Comparison of ENCODE assay signal across 8 cellular contexts in the genomic region with DNA sequence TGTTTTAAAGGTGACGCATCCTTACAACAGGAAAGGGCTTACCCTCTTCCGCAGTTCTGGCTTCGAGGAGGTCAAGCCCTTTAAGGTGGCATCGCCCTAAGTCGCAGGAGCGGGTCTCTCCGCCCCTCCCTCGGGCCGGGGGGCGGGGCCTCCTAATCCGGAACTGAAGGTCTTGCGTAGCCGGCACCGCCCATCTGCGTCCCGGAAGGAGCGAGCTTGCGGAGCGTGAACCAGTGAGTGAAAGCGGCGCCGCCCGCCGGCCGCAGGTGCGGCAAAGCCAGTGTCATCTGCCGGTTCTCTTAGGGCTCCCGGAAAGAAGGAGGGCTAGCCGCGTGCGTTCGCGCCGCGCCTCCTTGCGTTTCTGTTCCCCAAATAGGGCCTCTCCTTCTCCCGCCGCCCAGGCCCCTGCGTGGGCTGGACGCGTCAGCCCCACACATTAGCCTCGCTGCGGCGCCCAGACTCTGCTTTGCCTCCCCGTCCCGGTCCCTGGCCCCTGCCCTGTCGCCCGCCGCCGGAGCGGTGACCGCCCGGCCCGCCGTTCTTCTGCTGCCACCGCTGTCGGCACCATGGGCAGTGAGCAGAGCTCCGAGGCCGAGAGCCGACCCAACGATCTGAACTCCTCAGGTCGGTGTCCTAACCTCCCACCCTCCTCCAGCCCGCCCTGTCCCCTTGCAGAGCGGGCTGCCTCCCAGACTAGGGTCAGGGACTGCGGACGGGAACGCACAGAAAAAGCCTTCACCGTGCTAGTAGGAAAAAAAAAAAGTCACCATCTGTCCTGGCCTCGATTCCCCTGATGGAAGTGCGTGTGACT. TPM values are rescaled to one million over a fixed set of nuclear protein-coding genes. Genes with fewer than 3 reads are reported as not detected.
DNase-seq lines count a peak whose midpoint lies in the region; ATAC-seq and TF ChIP-seq lines count a peak whose summit lies in the region.

Gene BORCS5, plus strand, starts transcription at position 193 of the 811 bp plus-strand sequence. Its CDS starts 374 bp downstream, at position 567.

- H3K36me3 Mint-ChIP-seq in activated B cell treated with CpG ODN at 0.5 μM for 24 hours (ENCODE audit: low read depth) (peaks cover 17% of the 10 kb centered on the region), immature natural killer cell (peaks cover 0 to 9% (median 0%) of the 10 kb centered on the region in 3 donors)

- TF ChIP-seq CTCF in AG09319 (IDR thresholded peaks at IDR 0.05; ENCODE audit: low read depth, low read length) (peak; percentile 32), activated B cell treated with CpG ODN at 0.5 μM for 24 hours (IDR thresholded peaks at IDR 0.05) (no peak)

- H3K4me1 Mint-ChIP-seq in activated B cell treated with CpG ODN at 0.5 μM for 24 hours = peaks cover 38% of the 10 kb centered on the region
- H3K4me1 Mint-ChIP-seq in immature natural killer cell = peaks cover 36 to 45% of the 10 kb centered on the region in 2 donors

- no peaks in the 10 kb centered on the region for H3K27me3 Mint-ChIP-seq in activated B cell treated with CpG ODN at 0.5 μM for 24 hours
- peaks cover 6 to 11% (median 7%) of the 10 kb centered on the region in 3 donors for H3K27me3 Mint-ChIP-seq in immature natural killer cell (ENCODE audit: low read depth in 3 of 3)

- DNase-seq in AG09319 (ENCODE audit: extremely low read depth, low read depth) = peak; percentile 77
- DNase-seq in NCI-H226 = peak; percentile 90
- peak; percentile 99 for DNase-seq in activated B cell treated with CpG ODN at 0.5 μM for 24 hours
- peak; percentile 48 to 99 (median 93) for DNase-seq in caudate nucleus (lab: John Stamatoyannopoulos, UW)
- peak; percentile 98 to 99 (median 99) for DNase-seq in immature natural killer cell
- peak; percentile 76 for DNase-seq in smooth muscle cell of the brain vasculature (ENCODE audit: low read depth, low spot score)

- H3K4me3 Mint-ChIP-seq in activated B cell treated with CpG ODN at 0.5 μM for 24 hours (peak within 1 kb of the TSS; percentile 92), immature natural killer cell (peak within 1 kb of the TSS; percentile 89 to 99 (median 92))

- POLR2A ChIA-PET in activated B cell treated with CpG ODN at 0.5 μM for 24 hours (lab: Charles Lee) = interaction anchor here (0.6 to 3.2 kb wide), 36 partner anchors 7 to 1186 kb away, joined by 3 to 339 read pairs (median 4); partner anchors contain the start of genes CDKN1B, CREBL2, DDX47 and DUSP16

- ATAC-seq in HG03196 (IDR thresholded peaks at IDR 0.05; ENCODE audit: unreplicated experiment) (peak; percentile 90), activated B cell treated with CpG ODN at 0.5 μM for 24 hours (ENCODE audit: low read depth) (peak; percentile 90)

- intact Hi-C loops in activated B cell treated with CpG ODN at 0.5 μM for 24 hours (cut with micrococcal nuclease) = loop anchor here (1.0 to 10.0 kb wide), 16 partner anchors 19 to 1995 kb away; partner anchors contain the start of genes APOLD1, CDKN1B, CREBL2 and ETV6

- H3K27ac Mint-ChIP-seq in activated B cell treated with CpG ODN at 0.5 μM for 24 hours (peak within 1 kb of the TSS; percentile 98), immature natural killer cell (peak within 1 kb of the TSS; percentile 95 to 100 (median 98))

- in situ Hi-C loops in GM18951 (cut with MboI; ENCODE audit: low sequenced_read_pairs, unreplicated experiment) = no loop called here

- TF ChIP-seq POLR2A in GM18951 (IDR thresholded peaks at IDR 0.05; ENCODE audit: extremely low read depth, insufficient read depth, insufficient read length) = peak; percentile 98

- CTCF ChIA-PET in activated B cell treated with CpG ODN at 0.5 μM for 24 hours (lab: Charles Lee) = interaction anchor here (0.7 to 3.5 kb wide), 8 partner anchors 12 to 384 kb away, joined by 3 to 19 read pairs (median 4); no protein-coding TSS in a partner anchor

- no peaks in the 10 kb centered on the region for H3K9me3 Mint-ChIP-seq in activated B cell treated with CpG ODN at 0.5 μM for 24 hours
- no peaks in the 10 kb centered on the region for H3K9me3 Mint-ChIP-seq in immature natural killer cell

- H3K27ac ChIP-seq in caudate nucleus (ENCODE audit: low read depth, low read length) = peak within 1 kb of the TSS; percentile 97

RNA-seq across cellular contexts. Expression of gene BORCS5, which starts in this region (rescaled TPM):
- total RNA-seq in activated B cell treated with CpG ODN at 0.5 μM for 24 hours = 19.5 and 22.7 TPM in 2 replicates
- 10 to 100 TPM; 16.7 to 34.5 (median 25.6) TPM for polyA plus RNA-seq in immature natural killer cell

Comparison
In these comparisons a context has a peak if more than half of its experiments do, and no peak if none do; other contexts are left out.
1. Peak in every context shown above with its lines: DNase-seq, ATAC-seq and H3K27ac ChIP-seq.